13 cellular contexts compared by ENCODE assay signal in the genomic region with DNA sequence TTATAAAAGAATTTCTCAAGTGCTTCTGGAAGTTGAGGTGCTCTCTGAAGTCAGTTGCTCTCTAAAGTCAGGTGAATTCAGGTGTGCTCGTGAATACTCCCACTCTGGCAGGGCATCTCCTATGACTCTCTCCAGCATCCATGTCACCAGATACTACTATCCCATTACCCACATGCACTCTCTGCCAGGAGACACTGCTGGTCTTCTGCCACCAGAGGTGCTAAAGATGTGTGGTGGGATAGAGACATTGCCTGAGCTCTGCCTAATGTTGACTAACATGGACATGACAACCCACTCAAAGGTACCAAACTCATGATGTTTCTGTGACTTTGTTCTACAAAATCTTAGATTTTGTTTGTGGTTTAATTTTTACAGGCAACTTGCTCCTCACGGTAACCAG.
DNase-seq lines count a peak whose midpoint lies in the region; ATAC-seq, FAIRE-seq and TF ChIP-seq lines count a peak whose summit lies in the region.
"Had no signal": no experiment of that assay in that cellular context is flagged by ENCODE, and none has a peak within 500 bp of the region (broad histone marks: within the 10 kb centered on the region; RNA-seq: fewer than 3 reads in every experiment).

No MANE protein-coding gene starts in this region.

- POLR2A ChIA-PET in A549 (lab: Yijun Ruan, JAX), result no interaction called here

- intact Hi-C loops in mammary epithelial cell (cut with micrococcal nuclease) (no loop called here), adrenal gland (cut with DNase I) (no loop called here)

- peak; percentile 13 to 24 for DNase-seq in A549 (ENCODE audit: low read depth in 1 of 2, low spot score in 1 of 2)
- peak; percentile 15 for DNase-seq in Jurkat, Clone E6-1 (ENCODE audit: low read depth, low spot score)
- no peak for DNase-seq in mammary epithelial cell
- no peak for DNase-seq in Ammon's horn (ENCODE audit: low spot score)
- DNase-seq in omental fat pad (ENCODE audit: low spot score), result no peak
- DNase-seq in A172 (ENCODE audit: low spot score), result no peak
- DNase-seq in adrenal gland, result no peak
- DNase-seq: activated CD4-positive, alpha-beta T cell treated with anti-CD3 and anti-CD28 coated beads for 48 hours; CD4-positive, alpha-beta memory T cell; left ventricle myocardium inferior; retina had no signal

- no peak overlapping the region for H3K4me2 ChIP-seq in A549
- no peak overlapping the region for H3K4me2 ChIP-seq in mammary epithelial cell (ENCODE audit: insufficient read depth, low read depth, low read length)

- no peak for FAIRE-seq in A549 (lab: Jason Lieb, UNC)

- H4K20me1 ChIP-seq in mammary epithelial cell (ENCODE audit: insufficient read depth, low read length), result no peaks in the 10 kb centered on the region

- ATAC-seq in A549 (peak; percentile 82 to 91), omental fat pad (ENCODE audit: low FRiP score) (no peak)

- no TSS peak for BruUV-seq in mammary epithelial cell (replicated peaks; lab: Mats Ljungman, UMichigan)

- H3K4me3 ChIP-seq in A549, result no peak overlapping the region
- no peak overlapping the region for H3K4me3 ChIP-seq in Jurkat, Clone E6-1 (ENCODE audit: low read length)
- H3K4me3 ChIP-seq in mammary epithelial cell (replicated peaks in 1 of 3; ENCODE audit: insufficient read depth in 1 of 3, low read depth in 2 of 3, low read length in 3 of 3), result no peak overlapping the region
- no peak overlapping the region for H3K4me3 ChIP-seq in adrenal gland
- H3K4me3 ChIP-seq: esophagus muscularis mucosa, left ventricle myocardium inferior had no signal

- TF ChIP-seq RAD21 in A549 (conservative IDR thresholded peaks at IDR 0.05 in 1 of 2, IDR thresholded peaks at IDR 0.05 in 1 of 2), result 0 out of 5 replicates have a peak, but pooled peaks of 1 of the 2 experiments have one; percentile 3

- TF ChIP-seq POLR2A in A549 (IDR thresholded peaks at IDR 0.05; ENCODE audit: low read length) (no peak), adrenal gland (IDR thresholded peaks at IDR 0.05) (no peak)

- H3K36me3 ChIP-seq in mammary epithelial cell (ENCODE audit: insufficient read depth, low read length), result no peaks in the 10 kb centered on the region
- no peaks in the 10 kb centered on the region for H3K36me3 ChIP-seq in adrenal gland (replicated peaks in 1 of 2)
- H3K36me3 ChIP-seq: esophagus muscularis mucosa, left ventricle myocardium inferior had no signal

- H2AFZ ChIP-seq in mammary epithelial cell (ENCODE audit: low read depth, low read length), result no peak overlapping the region

- no peak for TF ChIP-seq CTCF in A549 (IDR thresholded peaks at IDR 0.05)
- peak; percentile 62 for TF ChIP-seq CTCF in GM12872 (IDR thresholded peaks at IDR 0.05; ENCODE audit: insufficient read depth, low read depth, low read length)
- TF ChIP-seq CTCF in mammary epithelial cell (conservative IDR thresholded peaks at IDR 0.05 in 1 of 2, IDR thresholded peaks at IDR 0.05 in 1 of 2; ENCODE audit: extremely low read depth in 1 of 2, insufficient read depth in 1 of 2, low read depth in 1 of 2, low read length in 2 of 2), result peak; percentile 12 to 28
- no peak for TF ChIP-seq CTCF in omental fat pad (IDR thresholded peaks at IDR 0.05)
- no peak for TF ChIP-seq CTCF in adrenal gland (IDR thresholded peaks at IDR 0.05)

- H3K9ac ChIP-seq in mammary epithelial cell (ENCODE audit: insufficient read depth, low read length), result no peak overlapping the region

- dilution Hi-C loops in mammary epithelial cell (cut with HindIII; ENCODE audit: low sequenced_read_pairs), result no loop called here

- H3K4me1 ChIP-seq in A549, result no peaks in the 10 kb centered on the region
- H3K4me1 ChIP-seq in mammary epithelial cell (ENCODE audit: insufficient read depth, low read length), result no peaks in the 10 kb centered on the region
- no peaks in the 10 kb centered on the region for H3K4me1 ChIP-seq in adrenal gland (replicated peaks in 1 of 2)
- H3K4me1 ChIP-seq: esophagus muscularis mucosa, left ventricle myocardium inferior had no signal

- CTCF ChIA-PET in A549 (lab: Yijun Ruan, JAX), result no interaction called here
- CTCF ChIA-PET in mammary epithelial cell (lab: Charles Lee; ENCODE audit: low non-redundant PET), result no interaction called here

- in situ Hi-C loops in mammary epithelial cell (cut with MboI; ENCODE audit: low sequenced_read_pairs in 2 of 2), result no loop called here

- 4% methylated on average over 2 of the region's 2 CpGs for WGBS in A549 (ENCODE audit: missing lambda C conversion rate)
- whole genome bisulfite sequencing in mammary epithelial cell (ENCODE audit: low coverage, missing lambda C conversion rate), result 52% methylated on average over 2 of the region's 2 CpGs
- 79 to 86% (median 82%) methylated on average over 2 of the region's 2 CpGs for WGBS in adrenal gland, 4 donors

- H3K79me2 ChIP-seq in mammary epithelial cell (ENCODE audit: insufficient read depth, low read length), result no peaks in the 10 kb centered on the region

- H3K27me3 ChIP-seq in mammary epithelial cell (ENCODE audit: insufficient read depth, low read length) (no peaks in the 10 kb centered on the region), adrenal gland (no peaks in the 10 kb centered on the region)
- H3K27me3 ChIP-seq: esophagus muscularis mucosa had no signal

- H3K9me3 ChIP-seq in A549 (peaks cover 3% of the 10 kb centered on the region; the same call in 1 of the 3 replicates), mammary epithelial cell (replicated peaks; ENCODE audit: insufficient read depth, low read length) (no peaks in the 10 kb centered on the region), adrenal gland (replicated peaks in 1 of 3) (no peaks in the 10 kb centered on the region)
- H3K9me3 ChIP-seq: esophagus muscularis mucosa had no signal

- TF ChIP-seq EP300 in A549 (IDR thresholded peaks at IDR 0.05), result no peak

- H3K27ac ChIP-seq in A549, result no peak overlapping the region
- H3K27ac ChIP-seq in mammary epithelial cell (ENCODE audit: insufficient read depth, low read depth, low read length), result no peak overlapping the region
- no peak overlapping the region for H3K27ac ChIP-seq in adrenal gland
- H3K27ac ChIP-seq: esophagus muscularis mucosa, left ventricle myocardium inferior had no signal

TF ChIP-seq in A549, 52 proteins besides CTCF, POLR2A, EP300 and RAD21:
- TF ChIP-seq, protein P1, sequence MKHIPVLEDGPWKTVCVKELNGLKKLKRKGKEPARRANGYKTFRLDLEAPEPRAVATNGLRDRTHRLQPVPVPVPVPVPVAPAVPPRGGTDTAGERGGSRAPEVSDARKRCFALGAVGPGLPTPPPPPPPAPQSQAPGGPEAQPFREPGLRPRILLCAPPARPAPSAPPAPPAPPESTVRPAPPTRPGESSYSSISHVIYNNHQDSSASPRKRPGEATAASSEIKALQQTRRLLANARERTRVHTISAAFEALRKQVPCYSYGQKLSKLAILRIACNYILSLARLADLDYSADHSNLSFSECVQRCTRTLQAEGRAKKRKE (CRISPR knock-in tag; IDR thresholded peaks at IDR 0.05; ENCODE audit: low read depth), result no peak
- TF ChIP-seq NPAS2 (CRISPR knock-in tag; IDR thresholded peaks at IDR 0.05; ENCODE audit: borderline replicate concordance), result no peak
- no peak for TF ChIP-seq KDM5A (IDR thresholded peaks at IDR 0.05)
- no peak for TF ChIP-seq PHF8 (IDR thresholded peaks at IDR 0.05; ENCODE audit: borderline replicate concordance, low read depth)

Comparison
In these comparisons a context has a peak if more than half of its experiments do, and no peak if none do; other contexts are left out.
1. DNase-seq: peak in A549 (2 of 2) and Jurkat, Clone E6-1 (single experiment); none in mammary epithelial cell (single experiment), Ammon's horn (single experiment), omental fat pad (single experiment), A172 (single experiment) and adrenal gland (0 of 7).
2. CTCF ChIP-seq: peak in GM12872 (single experiment) and mammary epithelial cell (2 of 2); none in A549 (single experiment), omental fat pad (0 of 3) and adrenal gland (0 of 6).